ENCODE assay signal across 15 cellular contexts in the genomic region with DNA sequence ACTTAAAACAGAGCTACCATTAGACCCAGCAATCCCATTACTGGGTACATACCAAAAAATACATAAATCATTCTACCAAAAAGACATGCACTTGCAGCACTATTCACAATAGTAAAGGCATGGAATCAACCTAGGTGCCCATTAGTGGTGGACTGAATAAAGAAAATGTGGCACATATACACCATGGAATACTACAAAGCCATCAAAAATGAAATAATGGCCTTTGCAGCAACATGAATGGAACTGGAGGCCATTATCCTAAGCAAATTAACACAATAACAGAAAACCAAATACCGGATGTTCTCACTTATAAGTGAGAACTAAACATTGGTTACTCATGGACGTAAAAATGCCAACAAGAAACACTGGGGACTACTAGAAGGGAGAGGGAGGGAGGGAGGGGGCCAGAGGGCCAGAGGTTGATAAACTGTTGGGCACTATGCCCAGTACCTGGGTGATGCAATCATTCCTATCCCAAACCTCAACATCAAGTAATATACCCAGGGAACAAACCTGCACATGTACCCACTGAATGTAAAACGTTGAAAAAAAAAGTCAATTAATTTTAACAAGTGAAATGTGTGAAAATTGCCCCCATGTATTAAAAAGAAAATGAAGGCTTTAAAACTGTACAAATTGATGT.
"Had no signal": no experiment of that assay in that cellular context is flagged by ENCODE, and none has a peak within 500 bp of the region (broad histone marks: within the 10 kb centered on the region; RNA-seq: fewer than 3 reads in every experiment).

No MANE protein-coding gene starts in this region.

- H3K36me3 ChIP-seq: neutrophil, transverse colon had no signal

- H3K27me3 ChIP-seq: neutrophil, transverse colon had no signal

- H3K4me3 ChIP-seq: lung, transverse colon had no signal

- ATAC-seq: naive thymus-derived CD4-positive, alpha-beta T cell; right cardiac atrium; stimulated activated naive B cell treated with anti-CD40 and anti-IgM and Interleukin-4, amounts not matched to agents 10 μg/mL and 1 μg/mL and 100 μg/mL, for 72 hours; T-cell had no signal

- H3K4me1 ChIP-seq: transverse colon had no signal

- H3K27ac ChIP-seq: epithelial cell of prostate, neutrophil, transverse colon, VCaP had no signal

- H3K9me3 ChIP-seq: neutrophil, transverse colon had no signal

- DNase-seq: activated CD4-positive, alpha-beta memory T cell treated with anti-CD3 and anti-CD28 coated beads, Interleukin-2, amount 10 ng/mL, durations not matched to agents 7 days and 5 days; activated naive CD4-positive, alpha-beta T cell treated with anti-CD3 and anti-CD28 coated beads for 36 hours; effector memory CD4-positive, alpha-beta T cell; hypothalamus; naive thymus-derived CD4-positive, alpha-beta T cell; posterior cingulate gyrus; right cardiac atrium; stimulated activated naive B cell treated with anti-CD40 and anti-IgM and Interleukin-4, amounts not matched to agents 10 μg/mL and 1 μg/mL and 100 μg/mL, for 72 hours; substantia nigra; T-cell; transverse colon had no signal
